ENCODE assay signal across 8 cellular contexts in genomic region chr4:57205580-57205979, GRCh38.
"Had no signal": no experiment of that assay in that cellular context is flagged by ENCODE, and none has a peak within 500 bp of the region (broad histone marks: within the 10 kb centered on the region; RNA-seq: fewer than 3 reads in every experiment).

No MANE protein-coding gene starts in this region.

- H3K36me3 Mint-ChIP-seq: IgD-negative memory B cell had no signal

- H3K4me3 Mint-ChIP-seq: HFFc6, IgD-negative memory B cell had no signal

- H3K36me3 ChIP-seq: HAP-1 had no signal

- DNase-seq: GM23248, H7, HFFc6, KBM-7 had no signal

- H3K9me3 Mint-ChIP-seq: HFFc6 had no signal

- H2AFZ ChIP-seq: GM23248 had no signal

- H3K27ac ChIP-seq: GM23248, HL-60 had no signal

- H3K4me1 Mint-ChIP-seq: IgD-negative memory B cell had no signal

- H3K9ac ChIP-seq: GM23248 had no signal

- H3K4me3 ChIP-seq: GM23248, HAP-1 had no signal

- FAIRE-seq: HepG2 had no signal

- H3K9me3 ChIP-seq: HAP-1 had no signal

- H3K27ac Mint-ChIP-seq: HFFc6, IgD-negative memory B cell had no signal

- H3K4me1 ChIP-seq: HAP-1 had no signal
